ENCODE assay signal across 11 cellular contexts in genomic region chr14:92653162-92653651, GRCh38.
A peak's percentile ranks its signal among the peaks of the same experiment; 100 is the strongest.
DNase-seq lines count a peak whose midpoint lies in the region; TF ChIP-seq lines count a peak whose summit lies in the region.
"Had no signal": no experiment of that assay in that cellular context is flagged by ENCODE, and none has a peak within 500 bp of the region (broad histone marks: within the 10 kb centered on the region; RNA-seq: fewer than 3 reads in every experiment).

No MANE protein-coding gene starts in this region.

- CTCF ChIA-PET in CD8-positive, alpha-beta memory T cell (lab: Charles Lee): interaction anchor here (1.0 to 8.1 kb wide), 5 partner anchors 29 to 547 kb away, joined by 3 to 58 read pairs (median 4); partner anchors contain the start of gene ATXN3

- peaks cover 83 to 97% (median 83%) of the 10 kb centered on the region in 3 donors for H3K4me1 Mint-ChIP-seq in CD8-positive, alpha-beta memory T cell
- peaks cover 35 to 52% (median 47%) of the 10 kb centered on the region in 3 donors for H3K4me1 Mint-ChIP-seq in IgD-negative memory B cell

- H3K27ac ChIP-seq in CD8-positive, alpha-beta memory T cell (ENCODE audit: low read depth, low read length): no peak overlapping the region
- H3K27ac ChIP-seq in ascending aorta (peak overlapping the region; percentile 39 to 97), skin epidermis (peak overlapping the region in 19 of 21 experiments; percentile 2 to 91 (median 79))
- H3K27ac ChIP-seq: SJCRH30 had no signal

- intact Hi-C loops in ascending aorta (cut with DNase I): no loop called here

- H3K9me3 Mint-ChIP-seq in CD8-positive, alpha-beta memory T cell: no peaks in the 10 kb centered on the region
- H3K9me3 Mint-ChIP-seq in IgD-negative memory B cell: no peaks in the 10 kb centered on the region

- H3K4me3 ChIP-seq in CD8-positive, alpha-beta memory T cell (ENCODE audit: low read length): peak overlapping the region; percentile 63
- peak overlapping the region; percentile 24 to 49 for H3K4me3 ChIP-seq in ascending aorta
- H3K4me3 ChIP-seq in skin epidermis: peak overlapping the region; percentile 25 to 42 (median 29)
- H3K4me3 ChIP-seq: SJCRH30 had no signal

- H3K36me3 Mint-ChIP-seq in CD8-positive, alpha-beta memory T cell: peaks cover 12 to 52% (median 20%) of the 10 kb centered on the region in 3 donors
- peaks cover 7% of the 10 kb centered on the region for H3K36me3 Mint-ChIP-seq in IgD-negative memory B cell

- DNase-seq in CD8-positive, alpha-beta memory T cell: no peak
- DNase-seq in ascending aorta (ENCODE audit: low spot score in 2 of 2) (no peak), ACHN (no peak), medulla oblongata (ENCODE audit: extremely low spot score) (no peak), KG1 (lab: John Stamatoyannopoulos, UW) (no peak)
- DNase-seq: gastrocnemius medialis, mesendoderm, NCI-H2029 treated with DMSO at 0.1 percent for 48 hours, SJCRH30 had no signal

- H3K4me3 Mint-ChIP-seq in CD8-positive, alpha-beta memory T cell: peak overlapping the region; percentile 72 to 95 (median 90)
- peak overlapping the region; percentile 95 to 99 (median 98) for H3K4me3 Mint-ChIP-seq in IgD-negative memory B cell

- no peak for TF ChIP-seq CTCF in ascending aorta (IDR thresholded peaks at IDR 0.05)

- H3K9me3 ChIP-seq in CD8-positive, alpha-beta memory T cell (ENCODE audit: low read length): no peaks in the 10 kb centered on the region
- no peaks in the 10 kb centered on the region for H3K9me3 ChIP-seq in ascending aorta
- H3K9me3 ChIP-seq: gastrocnemius medialis, SJCRH30 had no signal

- H3K36me3 ChIP-seq in CD8-positive, alpha-beta memory T cell (ENCODE audit: insufficient read depth, low read length): peaks cover 11% of the 10 kb centered on the region
- H3K36me3 ChIP-seq in ascending aorta: peaks cover 20 to 21% of the 10 kb centered on the region in 2 donors
- H3K36me3 ChIP-seq: gastrocnemius medialis, SJCRH30 had no signal

- H3K4me1 ChIP-seq in CD8-positive, alpha-beta memory T cell (ENCODE audit: insufficient read depth, low read length): peaks cover 64% of the 10 kb centered on the region
- peaks cover 12 to 27% of the 10 kb centered on the region in 2 donors for H3K4me1 ChIP-seq in ascending aorta
- H3K4me1 ChIP-seq: gastrocnemius medialis, SJCRH30 had no signal

- no peaks in the 10 kb centered on the region for H3K27me3 ChIP-seq in CD8-positive, alpha-beta memory T cell (ENCODE audit: insufficient read depth, low read length, poor library complexity, severe bottlenecking)
- H3K27me3 ChIP-seq in ascending aorta: no peaks in the 10 kb centered on the region
- H3K27me3 ChIP-seq: gastrocnemius medialis, SJCRH30 had no signal

- peaks cover 0 to 3% of the 10 kb centered on the region in 2 donors for H3K27me3 Mint-ChIP-seq in CD8-positive, alpha-beta memory T cell
- H3K27me3 Mint-ChIP-seq in IgD-negative memory B cell: peaks cover 2% of the 10 kb centered on the region

- in situ Hi-C loops in ACHN (cut with HindIII; ENCODE audit: low pct_ligation_motif_present, low pct_unique_long_range_greater_than_20kb, low sequenced_read_pairs): no loop called here

- peak overlapping the region; percentile 92 to 100 (median 95) for H3K27ac Mint-ChIP-seq in CD8-positive, alpha-beta memory T cell
- peak overlapping the region; percentile 87 to 97 (median 96) for H3K27ac Mint-ChIP-seq in IgD-negative memory B cell

- POLR2A ChIA-PET in CD8-positive, alpha-beta memory T cell (lab: Charles Lee): interaction anchor here (2.7 to 3.4 kb wide), 2 partner anchors 38 to 67 kb away, joined by 16 to 21 read pairs; no protein-coding TSS in a partner anchor
